ENCODE assay signal across 29 cellular contexts in genomic region chr5:10348258-10348657, GRCh38.
"Had no signal": no experiment of that assay in that cellular context is flagged by ENCODE, and none has a peak within 500 bp of the region (broad histone marks: within the 10 kb centered on the region; RNA-seq: fewer than 3 reads in every experiment).

No MANE protein-coding gene starts in this region.

- DNase-seq: colonic mucosa; effector CD8-positive, alpha-beta T cell; foreskin keratinocyte; hippocampal formation; kidney glomerular epithelial cell; left colon; left ventricle myocardium superior; lower lobe of right lung; mucosa of descending colon; naive B cell; nucleus accumbens; spleen; stimulated activated CD4-positive, alpha-beta T cell treated with anti-CD3 and anti-CD28 coated beads, Interleukin-4, amount 100 ng/mL, for 4 hours; stimulated activated naive CD8-positive, alpha-beta T cell treated with anti-CD3 and anti-CD28 coated beads, Interleukin-15, Interleukin-2, amounts not matched to agents 100 U/mL and 50 U/mL, for 24 hours; substantia nigra; testis; tibial artery had no signal

- H3K9me3 ChIP-seq: colonic mucosa, esophagus muscularis mucosa, gastroesophageal sphincter, heart left ventricle, lower lobe of right lung, mucosa of descending colon, prostate gland, right atrium auricular region, spleen, testis, tibial artery had no signal

- H3K27me3 Mint-ChIP-seq: dendritic cell treated with granulocyte-macrophage colony-stimulating factor and Interleukin-4, amounts not matched to agents 40 ng/mL and 50 ng/mL, for 4 days; naive B cell; natural killer cell treated with Interleukin-12 subunit alpha and Interleukin-12 subunit beta and Interleukin-15 and Interleukin-18, amount 100 ng/mL, for 72 hours; stimulated activated memory B cell treated with anti-CD40 and anti-IgM and Interleukin-4, amounts not matched to agents 10 μg/mL and 1 μg/mL and 100 μg/mL, for 72 hours; type B pancreatic cell had no signal

- H3K9me3 Mint-ChIP-seq: dendritic cell treated with granulocyte-macrophage colony-stimulating factor and Interleukin-4, amounts not matched to agents 40 ng/mL and 50 ng/mL, for 4 days; naive B cell; natural killer cell treated with Interleukin-12 subunit alpha and Interleukin-12 subunit beta and Interleukin-15 and Interleukin-18, amount 100 ng/mL, for 72 hours; stimulated activated memory B cell treated with anti-CD40 and anti-IgM and Interleukin-4, amounts not matched to agents 10 μg/mL and 1 μg/mL and 100 μg/mL, for 72 hours; type B pancreatic cell had no signal

- H3K36me3 ChIP-seq: colonic mucosa, esophagus muscularis mucosa, gastroesophageal sphincter, heart left ventricle, lower lobe of right lung, prostate gland, right atrium auricular region, spleen, tibial artery had no signal

- H3K27ac Mint-ChIP-seq: naive B cell; natural killer cell treated with Interleukin-12 subunit alpha and Interleukin-12 subunit beta and Interleukin-15 and Interleukin-18, amount 100 ng/mL, for 72 hours; stimulated activated memory B cell treated with anti-CD40 and anti-IgM and Interleukin-4, amounts not matched to agents 10 μg/mL and 1 μg/mL and 100 μg/mL, for 72 hours; type B pancreatic cell had no signal

- H3K4me1 ChIP-seq: colonic mucosa, lower lobe of right lung, prostate gland had no signal

- H3K27ac ChIP-seq: colonic mucosa, esophagus muscularis mucosa, foreskin keratinocyte, gastroesophageal sphincter, lower lobe of right lung, prostate gland, skin epidermis, spleen, testis, tibial artery had no signal

- ATAC-seq: foreskin keratinocyte; gastroesophageal sphincter; heart left ventricle; left colon; left ventricle myocardium superior; lower lobe of right lung; mucosa of descending colon; natural killer cell treated with Interleukin-12 subunit alpha and Interleukin-12 subunit beta and Interleukin-15 and Interleukin-18, amount 100 ng/mL, for 72 hours; stimulated activated memory B cell treated with anti-CD40 and anti-IgM and Interleukin-4, amounts not matched to agents 10 μg/mL and 1 μg/mL and 100 μg/mL, for 72 hours; stimulated activated naive CD8-positive, alpha-beta T cell treated with anti-CD3 and anti-CD28 coated beads, Interleukin-15, Interleukin-2, amounts not matched to agents 100 U/mL and 50 U/mL, for 24 hours had no signal

- H3K27me3 ChIP-seq: colonic mucosa, esophagus muscularis mucosa, foreskin keratinocyte, gastroesophageal sphincter, right atrium auricular region, spleen, testis, tibial artery had no signal

- H3K4me3 ChIP-seq: colonic mucosa, esophagus muscularis mucosa, gastroesophageal sphincter, heart left ventricle, lower lobe of right lung, mucosa of descending colon, prostate gland, right atrium auricular region, skin epidermis, spleen, testis, tibial artery had no signal

- H3K36me3 Mint-ChIP-seq: naive B cell; natural killer cell treated with Interleukin-12 subunit alpha and Interleukin-12 subunit beta and Interleukin-15 and Interleukin-18, amount 100 ng/mL, for 72 hours; stimulated activated memory B cell treated with anti-CD40 and anti-IgM and Interleukin-4, amounts not matched to agents 10 μg/mL and 1 μg/mL and 100 μg/mL, for 72 hours; type B pancreatic cell had no signal

- H3K4me3 Mint-ChIP-seq: dendritic cell treated with granulocyte-macrophage colony-stimulating factor and Interleukin-4, amounts not matched to agents 40 ng/mL and 50 ng/mL, for 4 days; naive B cell; natural killer cell treated with Interleukin-12 subunit alpha and Interleukin-12 subunit beta and Interleukin-15 and Interleukin-18, amount 100 ng/mL, for 72 hours; stimulated activated memory B cell treated with anti-CD40 and anti-IgM and Interleukin-4, amounts not matched to agents 10 μg/mL and 1 μg/mL and 100 μg/mL, for 72 hours; type B pancreatic cell had no signal

- FAIRE-seq: endothelial cell of umbilical vein, islet of Langerhans had no signal
